ENCODE assay signal across 14 cellular contexts in the genomic region with DNA sequence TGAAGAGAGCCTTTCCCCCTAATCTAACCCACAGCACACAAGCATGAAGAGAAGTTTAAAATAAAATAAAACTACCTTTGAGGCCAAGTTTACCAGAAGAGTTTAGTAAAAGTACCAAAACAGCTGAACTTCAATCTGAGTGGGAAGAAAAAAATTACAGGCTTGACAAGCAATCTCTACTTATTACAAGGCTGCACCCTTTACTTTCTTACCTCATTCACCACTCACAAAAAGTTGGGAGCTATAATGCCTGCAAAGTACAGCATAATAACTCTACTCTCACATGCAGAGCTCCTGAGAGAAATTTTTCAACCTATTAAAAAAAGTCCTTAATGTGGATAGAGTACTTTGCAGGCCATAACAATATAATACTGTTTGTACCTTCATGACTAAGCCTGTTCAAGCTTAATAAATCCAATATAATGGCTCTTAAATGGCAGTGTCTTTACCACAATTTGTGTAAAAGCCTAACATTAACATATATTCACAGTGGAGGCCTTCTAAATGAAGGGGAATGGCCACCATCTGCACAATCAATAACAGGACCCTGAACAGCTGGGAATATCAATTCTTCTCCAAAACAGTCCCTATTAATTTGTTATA.
DNase-seq lines count a peak whose midpoint lies in the region; ATAC-seq, FAIRE-seq and TF ChIP-seq lines count a peak whose summit lies in the region.
"Had no signal": no experiment of that assay in that cellular context is flagged by ENCODE, and none has a peak within 500 bp of the region (broad histone marks: within the 10 kb centered on the region; RNA-seq: fewer than 3 reads in every experiment).

No MANE protein-coding gene starts in this region.

- peaks cover 37% of the 10 kb centered on the region for H3K4me1 ChIP-seq in Panc1 (ENCODE audit: control insufficient read depth, insufficient read depth, low read length)
- H3K4me1 ChIP-seq in fibroblast of lung (ENCODE audit: control insufficient read depth, extremely low read depth, insufficient read depth, low read length), result peaks cover 5% of the 10 kb centered on the region

- H3K27ac Mint-ChIP-seq in stimulated activated naive CD8-positive, alpha-beta T cell treated with anti-CD3 and anti-CD28 coated beads, Interleukin-15, amount 100 ng/mL, for 72 hours, result peak overlapping the region in 1 of 2 donors; percentile 48
- H3K27ac Mint-ChIP-seq: activated CD4-positive, alpha-beta T cell treated with anti-CD3 and anti-CD28 coated beads, Interleukin-2, amount 10 ng/mL, durations not matched to agents 7 days and 5 days; activated naive CD4-positive, alpha-beta T cell treated with anti-CD3 and anti-CD28 coated beads, Interleukin-2, amount 50 U/mL, for 24 hours; stimulated activated effector memory CD8-positive, alpha-beta T cell treated with anti-CD3 and anti-CD28 coated beads, Interleukin-12 subunit alpha, Interleukin-12 subunit beta, amount 100 ng/mL, for 72 hours had no signal

- in situ Hi-C loops in Panc1 (cut with HindIII; ENCODE audit: low pct_unique_long_range_greater_than_20kb, low sequenced_read_pairs), result no loop called here

- TF ChIP-seq CTCF in Panc1 (IDR thresholded peaks at IDR 0.05), result no peak
- TF ChIP-seq CTCF in fibroblast of lung (conservative IDR thresholded peaks at IDR 0.05 in 1 of 2, IDR thresholded peaks at IDR 0.05 in 1 of 2; ENCODE audit: low read depth in 1 of 2, low read length in 2 of 2), result no peak
- TF ChIP-seq CTCF in retinal pigment epithelial cell (conservative IDR thresholded peaks at IDR 0.05; ENCODE audit: low read depth, low read length), result no peak

- H3K27ac ChIP-seq in Panc1 (ENCODE audit: low read length), result peak overlapping the region; percentile 37; the same call in 1 of the 2 replicates
- no peak overlapping the region for H3K27ac ChIP-seq in fibroblast of lung (ENCODE audit: insufficient read depth, low read length)

- CTCF ChIA-PET in Panc1 (lab: Charles Lee), result interaction anchor here (0.5 kb wide), 1 partner anchor 363 kb away, joined by 3 read pairs; no protein-coding TSS in a partner anchor

- H3K4me3 Mint-ChIP-seq in stimulated activated naive CD8-positive, alpha-beta T cell treated with anti-CD3 and anti-CD28 coated beads, Interleukin-15, amount 100 ng/mL, for 72 hours, result no peak overlapping the region
- H3K4me3 Mint-ChIP-seq: activated CD4-positive, alpha-beta T cell treated with anti-CD3 and anti-CD28 coated beads, Interleukin-2, amount 10 ng/mL, durations not matched to agents 7 days and 5 days; activated naive CD4-positive, alpha-beta T cell treated with anti-CD3 and anti-CD28 coated beads, Interleukin-2, amount 50 U/mL, for 24 hours; stimulated activated effector memory CD8-positive, alpha-beta T cell treated with anti-CD3 and anti-CD28 coated beads, Interleukin-12 subunit alpha, Interleukin-12 subunit beta, amount 100 ng/mL, for 72 hours had no signal

- no peaks in the 10 kb centered on the region for H3K27me3 Mint-ChIP-seq in stimulated activated naive CD8-positive, alpha-beta T cell treated with anti-CD3 and anti-CD28 coated beads, Interleukin-15, amount 100 ng/mL, for 72 hours
- H3K27me3 Mint-ChIP-seq: activated CD4-positive, alpha-beta T cell treated with anti-CD3 and anti-CD28 coated beads, Interleukin-2, amount 10 ng/mL, durations not matched to agents 7 days and 5 days; activated naive CD4-positive, alpha-beta T cell treated with anti-CD3 and anti-CD28 coated beads, Interleukin-2, amount 50 U/mL, for 24 hours had no signal

- no peaks in the 10 kb centered on the region for H4K20me1 ChIP-seq in fibroblast of lung (ENCODE audit: control insufficient read depth, extremely low read depth, insufficient read depth, low read length)

- DNase-seq in GM12892 (ENCODE audit: insufficient read length), result no peak
- DNase-seq in Panc1 (ENCODE audit: low read depth, low spot score), result no peak
- no peak for DNase-seq in fibroblast of lung (ENCODE audit: low read depth in 2 of 2)
- no peak for DNase-seq in retinal pigment epithelial cell (ENCODE audit: low read depth)
- no peak for DNase-seq in SIG-M5 treated with dmso at 0.1 percent for 504 hours (lab: John Stamatoyannopoulos, UW; ENCODE audit: unreplicated experiment)
- DNase-seq in stimulated activated naive CD8-positive, alpha-beta T cell treated with anti-CD3 and anti-CD28 coated beads, Interleukin-15, amount 100 ng/mL, for 72 hours, result no peak
- no peak for DNase-seq in NCI-H524 treated with DMSO at 0.1 percent for 48 hours (lab: John Stamatoyannopoulos, UW)
- no peak for DNase-seq in GM03348 (ENCODE audit: low spot score)
- DNase-seq: activated CD4-positive, alpha-beta T cell treated with anti-CD3 and anti-CD28 coated beads, Interleukin-2, amount 10 ng/mL, durations not matched to agents 7 days and 5 days; NCI-H187 treated with DMSO at 0.1 percent for 48 hours; stimulated activated CD4-positive, alpha-beta T cell treated with anti-CD3 and anti-CD28 coated beads, Interleukin-12 subunit alpha, Interleukin-12 subunit beta, amount 100 ng/mL, for 4 hours had no signal

- H3K4me1 Mint-ChIP-seq in stimulated activated naive CD8-positive, alpha-beta T cell treated with anti-CD3 and anti-CD28 coated beads, Interleukin-15, amount 100 ng/mL, for 72 hours, result no peaks in the 10 kb centered on the region
- H3K4me1 Mint-ChIP-seq: activated CD4-positive, alpha-beta T cell treated with anti-CD3 and anti-CD28 coated beads, Interleukin-2, amount 10 ng/mL, durations not matched to agents 7 days and 5 days; activated naive CD4-positive, alpha-beta T cell treated with anti-CD3 and anti-CD28 coated beads, Interleukin-2, amount 50 U/mL, for 24 hours; stimulated activated effector memory CD8-positive, alpha-beta T cell treated with anti-CD3 and anti-CD28 coated beads, Interleukin-12 subunit alpha, Interleukin-12 subunit beta, amount 100 ng/mL, for 72 hours had no signal

- no peak overlapping the region for H2AFZ ChIP-seq in fibroblast of lung (ENCODE audit: low read length)

- H3K27me3 ChIP-seq in Panc1 (ENCODE audit: control insufficient read depth, insufficient read depth, low read length), result no peaks in the 10 kb centered on the region
- no peaks in the 10 kb centered on the region for H3K27me3 ChIP-seq in fibroblast of lung (ENCODE audit: control insufficient read depth, insufficient read depth, low read length)

- BruUV-seq in Panc1 (replicated peaks; lab: Mats Ljungman, UMichigan), result no TSS peak

- FAIRE-seq in GM12892 (lab: Jason Lieb, UNC), result peak; percentile 58

- H3K79me2 ChIP-seq in fibroblast of lung (ENCODE audit: control insufficient read depth, insufficient read depth, low read length), result peaks cover 56% of the 10 kb centered on the region

- no peaks in the 10 kb centered on the region for H3K9me3 ChIP-seq in Panc1 (ENCODE audit: control insufficient read depth, insufficient read depth, low read depth, low read length)
- no peaks in the 10 kb centered on the region for H3K9me3 ChIP-seq in fibroblast of lung (ENCODE audit: control insufficient read depth, insufficient read depth, low read depth, low read length)

- no peak for TF ChIP-seq POLR2A in GM12892 (IDR thresholded peaks at IDR 0.05; ENCODE audit: low read depth, low read length)

- POLR2A ChIA-PET in Panc1 (lab: Charles Lee), result interaction anchor here (0.6 kb wide), 1 partner anchor 131 kb away, joined by 3 read pairs; no protein-coding TSS in a partner anchor

- no peaks in the 10 kb centered on the region for H3K9me3 Mint-ChIP-seq in stimulated activated naive CD8-positive, alpha-beta T cell treated with anti-CD3 and anti-CD28 coated beads, Interleukin-15, amount 100 ng/mL, for 72 hours
- H3K9me3 Mint-ChIP-seq: activated CD4-positive, alpha-beta T cell treated with anti-CD3 and anti-CD28 coated beads, Interleukin-2, amount 10 ng/mL, durations not matched to agents 7 days and 5 days; activated naive CD4-positive, alpha-beta T cell treated with anti-CD3 and anti-CD28 coated beads, Interleukin-2, amount 50 U/mL, for 24 hours; stimulated activated effector memory CD8-positive, alpha-beta T cell treated with anti-CD3 and anti-CD28 coated beads, Interleukin-12 subunit alpha, Interleukin-12 subunit beta, amount 100 ng/mL, for 72 hours had no signal

- intact Hi-C loops in Panc1 (cut with micrococcal nuclease; ENCODE audit: unreplicated experiment), result no loop called here

- no peak for ATAC-seq in Panc1
- no peak for ATAC-seq in stimulated activated naive CD8-positive, alpha-beta T cell treated with anti-CD3 and anti-CD28 coated beads, Interleukin-15, amount 100 ng/mL, for 72 hours
- ATAC-seq: esophagus mucosa; stimulated activated effector memory CD8-positive, alpha-beta T cell treated with anti-CD3 and anti-CD28 coated beads, Interleukin-12 subunit alpha, Interleukin-12 subunit beta, amount 100 ng/mL, for 72 hours had no signal

- H3K36me3 ChIP-seq in Panc1 (ENCODE audit: control insufficient read depth, insufficient read depth, low read length) (peaks cover 13% of the 10 kb centered on the region), fibroblast of lung (ENCODE audit: control insufficient read depth, insufficient read depth, low read length) (peaks cover 2% of the 10 kb centered on the region)

- peak overlapping the region; percentile 68 for H3K4me2 ChIP-seq in fibroblast of lung (ENCODE audit: extremely low read depth, insufficient read depth, low read length)

- H3K4me3 ChIP-seq in Panc1 (ENCODE audit: low read depth in 2 of 2, low read length in 2 of 2), result 0 out of 4 replicates have a peak overlapping the region, but pooled peaks of 1 of the 2 experiments have one; percentile 2
- H3K4me3 ChIP-seq in fibroblast of lung (replicated peaks in 1 of 4; ENCODE audit: control extremely low read depth in 1 of 4, insufficient read depth in 1 of 4, low read depth in 3 of 4, low read length in 4 of 4), result peak overlapping the region; percentile 61 to 81 (median 69)
- H3K4me3 ChIP-seq in retinal pigment epithelial cell (ENCODE audit: low read length), result peak overlapping the region; percentile 2

- no peak overlapping the region for H3K9ac ChIP-seq in fibroblast of lung (ENCODE audit: insufficient read depth, low read length)
